16 cellular contexts compared by ENCODE assay signal in the genomic region with DNA sequence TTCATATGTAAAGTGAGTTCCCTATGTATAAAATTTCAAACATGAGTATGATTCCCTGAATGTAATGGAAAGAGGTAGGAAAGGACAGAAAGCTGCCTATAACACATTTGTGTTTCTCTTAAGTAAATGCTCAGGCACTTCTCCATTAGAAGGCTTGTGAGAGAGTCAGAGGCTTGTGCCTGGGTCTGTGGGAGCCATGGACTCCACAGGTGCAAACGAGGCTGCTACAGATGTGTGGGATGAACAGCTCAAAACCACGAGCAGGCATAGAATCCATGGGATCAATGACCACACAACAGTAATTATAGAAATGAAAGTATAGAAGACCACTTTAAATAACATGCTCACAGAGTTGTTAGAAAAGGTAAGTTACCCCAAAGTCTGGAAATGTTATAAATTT.
DNase-seq lines count a peak whose midpoint lies in the region; ATAC-seq and TF ChIP-seq lines count a peak whose summit lies in the region.
"Had no signal": no experiment of that assay in that cellular context is flagged by ENCODE, and none has a peak within 500 bp of the region (broad histone marks: within the 10 kb centered on the region; RNA-seq: fewer than 3 reads in every experiment).

No MANE protein-coding gene starts in this region.

- DNase-seq in CD4-positive, alpha-beta T cell = no peak
- DNase-seq in DND-41 (peak; percentile 48), T-helper 17 cell (no peak), LoVo (ENCODE audit: low spot score) (no peak), globus pallidus (ENCODE audit: low spot score) (no peak), NCI-H1694 (lab: John Stamatoyannopoulos, UW) (no peak)
- no peak for DNase-seq in naive thymus-derived CD4-positive, alpha-beta T cell
- DNase-seq: DMS153, DMS79 treated with DMSO at 0.1 percent for 48 hours, GDM1, GOT3, H9 had no signal

- no peak overlapping the region for H3K9ac ChIP-seq in DND-41 (ENCODE audit: low read depth, low read length)

- 43 to 89% methylated on average over 2 of the region's 2 CpGs for WGBS in gastroesophageal sphincter (ENCODE audit: low coverage in 1 of 2), 2 donors

- peak overlapping the region; percentile 66 for H3K27ac Mint-ChIP-seq in CD4-positive, alpha-beta T cell
- peak overlapping the region; percentile 72 for H3K27ac Mint-ChIP-seq in T-helper 17 cell
- peak overlapping the region in 5 of 9 donors; percentile 10 to 71 (median 37) for H3K27ac Mint-ChIP-seq in naive thymus-derived CD4-positive, alpha-beta T cell

- intact Hi-C loops in CD4-positive, alpha-beta T cell (cut with DNase I, micrococcal nuclease) = no loop called here
- intact Hi-C loops in naive thymus-derived CD4-positive, alpha-beta T cell (cut with micrococcal nuclease) = loop anchor here in 1 of 2 donors (2.0 kb wide), 1 partner anchor 13 kb away; no protein-coding TSS in a partner anchor

- no peak overlapping the region for H3K27ac ChIP-seq in CD4-positive, alpha-beta T cell (ENCODE audit: low read depth, low read length)
- peak overlapping the region; percentile 13; the same call in 1 of the 2 replicates for H3K27ac ChIP-seq in DND-41 (ENCODE audit: low read length)
- peak overlapping the region; percentile 44 for H3K27ac ChIP-seq in naive thymus-derived CD4-positive, alpha-beta T cell (ENCODE audit: low read depth, low read length)
- H3K27ac ChIP-seq in gastroesophageal sphincter = no peak overlapping the region
- H3K27ac ChIP-seq: A549 had no signal

- H3K9me3 Mint-ChIP-seq in CD4-positive, alpha-beta T cell = no peaks in the 10 kb centered on the region
- H3K9me3 Mint-ChIP-seq in naive thymus-derived CD4-positive, alpha-beta T cell = no peaks in the 10 kb centered on the region
- H3K9me3 Mint-ChIP-seq: CD14-positive monocyte, H9, IgD-negative memory B cell had no signal

- H3K27me3 ChIP-seq in CD4-positive, alpha-beta T cell (ENCODE audit: control insufficient read depth, insufficient read depth, low read length) = no peaks in the 10 kb centered on the region
- H3K27me3 ChIP-seq in DND-41 (ENCODE audit: insufficient read depth, low read length, poor library complexity) (no peaks in the 10 kb centered on the region), gastroesophageal sphincter (no peaks in the 10 kb centered on the region)
- H3K27me3 ChIP-seq in naive thymus-derived CD4-positive, alpha-beta T cell (ENCODE audit: control insufficient read depth in 2 of 2, insufficient read depth in 2 of 2, low read length in 2 of 2) = no peaks in the 10 kb centered on the region

- ATAC-seq in CD4-positive, alpha-beta T cell (ENCODE audit: poor library complexity) = no peak
- ATAC-seq in DND-41 (ENCODE audit: insufficient read depth, low read depth) (peak; percentile 80), T-helper 17 cell (no peak), gastroesophageal sphincter (no peak)
- no peak for ATAC-seq in naive thymus-derived CD4-positive, alpha-beta T cell
- ATAC-seq: A549 had no signal

- TF ChIP-seq CTCF in CD4-positive, alpha-beta T cell (IDR thresholded peaks at IDR 0.05) = no peak
- no peak for TF ChIP-seq CTCF in DND-41 (IDR thresholded peaks at IDR 0.05; ENCODE audit: borderline replicate concordance, extremely low read depth, low read length, poor library complexity, severe bottlenecking)
- TF ChIP-seq CTCF in gastroesophageal sphincter (IDR thresholded peaks at IDR 0.05) = no peak

- H2AFZ ChIP-seq in DND-41 (ENCODE audit: low read depth, low read length) = no peak overlapping the region

- H3K36me3 ChIP-seq in DND-41 (ENCODE audit: insufficient read depth, low read length) = peaks cover 17% of the 10 kb centered on the region
- H3K36me3 ChIP-seq in naive thymus-derived CD4-positive, alpha-beta T cell (ENCODE audit: control insufficient read depth in 2 of 3, insufficient read depth in 3 of 3, low read length in 3 of 3) = no peaks in the 10 kb centered on the region
- no peaks in the 10 kb centered on the region for H3K36me3 ChIP-seq in gastroesophageal sphincter

- H3K4me1 ChIP-seq in DND-41 (ENCODE audit: insufficient read depth, low read length) (peaks cover 24% of the 10 kb centered on the region), gastroesophageal sphincter (peaks cover 0 to 35% (median 0%) of the 10 kb centered on the region in 3 donors)
- peaks cover 10 to 21% of the 10 kb centered on the region in 2 donors for H3K4me1 ChIP-seq in naive thymus-derived CD4-positive, alpha-beta T cell (ENCODE audit: control insufficient read depth in 2 of 2, insufficient read depth in 2 of 2, low read length in 2 of 2)
- H3K4me1 ChIP-seq: A549 had no signal

- no peak for TF ChIP-seq EP300 in gastroesophageal sphincter (IDR thresholded peaks at IDR 0.05)

- no peak overlapping the region for H3K4me3 Mint-ChIP-seq in CD4-positive, alpha-beta T cell
- H3K4me3 Mint-ChIP-seq in T-helper 17 cell = no peak overlapping the region
- H3K4me3 Mint-ChIP-seq in naive thymus-derived CD4-positive, alpha-beta T cell = peak overlapping the region in 2 of 10 donors; percentile 32
- H3K4me3 Mint-ChIP-seq: CD14-positive monocyte, H9 had no signal

- H3K79me2 ChIP-seq in DND-41 (ENCODE audit: insufficient read depth, low read length) = peaks cover 91% of the 10 kb centered on the region

- no peaks in the 10 kb centered on the region for H3K9me3 ChIP-seq in CD4-positive, alpha-beta T cell (ENCODE audit: control insufficient read depth, low read length)
- H3K9me3 ChIP-seq in DND-41 (ENCODE audit: insufficient read depth, low read length, severe bottlenecking) (no peaks in the 10 kb centered on the region), T-helper 17 cell (ENCODE audit: control insufficient read depth, low read length, poor library complexity, severe bottlenecking) (no peaks in the 10 kb centered on the region), gastroesophageal sphincter (no peaks in the 10 kb centered on the region)
- H3K9me3 ChIP-seq in naive thymus-derived CD4-positive, alpha-beta T cell (ENCODE audit: control insufficient read depth in 2 of 3, low read length in 3 of 3) = no peaks in the 10 kb centered on the region
- H3K9me3 ChIP-seq: A549 had no signal

- no peak overlapping the region for H3K4me2 ChIP-seq in DND-41 (ENCODE audit: insufficient read depth, low read length)
- H3K4me2 ChIP-seq: A549 had no signal

- H3K4me3 ChIP-seq in DND-41 (ENCODE audit: low read depth in 1 of 2, low read length in 2 of 2) (no peak overlapping the region), gastroesophageal sphincter (no peak overlapping the region)
- H3K4me3 ChIP-seq in naive thymus-derived CD4-positive, alpha-beta T cell (ENCODE audit: low read length) = no peak overlapping the region
- H3K4me3 ChIP-seq: A549 had no signal

- CTCF ChIA-PET in CD4-positive, alpha-beta T cell (lab: Charles Lee) = no interaction called here
- CTCF ChIA-PET in naive thymus-derived CD4-positive, alpha-beta T cell (lab: Charles Lee) = no interaction called here

- peaks cover 81% of the 10 kb centered on the region for H3K4me1 Mint-ChIP-seq in CD4-positive, alpha-beta T cell (ENCODE audit: low read depth)
- H3K4me1 Mint-ChIP-seq in T-helper 17 cell = peaks cover 52% of the 10 kb centered on the region
- peaks cover 36 to 84% (median 82%) of the 10 kb centered on the region in 7 donors for H3K4me1 Mint-ChIP-seq in naive thymus-derived CD4-positive, alpha-beta T cell

- POLR2A ChIA-PET in CD4-positive, alpha-beta T cell (lab: Charles Lee) = no interaction called here
- POLR2A ChIA-PET in naive thymus-derived CD4-positive, alpha-beta T cell (lab: Charles Lee) = no interaction called here

- H4K20me1 ChIP-seq in DND-41 (ENCODE audit: insufficient read depth, low read length) = peaks cover 34% of the 10 kb centered on the region

- no peak for TF ChIP-seq POLR2A in gastroesophageal sphincter (IDR thresholded peaks at IDR 0.05)

- H3K27me3 Mint-ChIP-seq in CD4-positive, alpha-beta T cell = no peaks in the 10 kb centered on the region
- no peaks in the 10 kb centered on the region for H3K27me3 Mint-ChIP-seq in T-helper 17 cell
- H3K27me3 Mint-ChIP-seq in naive thymus-derived CD4-positive, alpha-beta T cell = no peaks in the 10 kb centered on the region
- H3K27me3 Mint-ChIP-seq: IgD-negative memory B cell had no signal

- H3K36me3 Mint-ChIP-seq in CD4-positive, alpha-beta T cell (ENCODE audit: low read depth) = peaks cover 8% of the 10 kb centered on the region
- H3K36me3 Mint-ChIP-seq in T-helper 17 cell (ENCODE audit: low read depth) = peaks cover 6% of the 10 kb centered on the region
- peaks cover 0 to 30% (median 8%) of the 10 kb centered on the region in 5 donors for H3K36me3 Mint-ChIP-seq in naive thymus-derived CD4-positive, alpha-beta T cell

Comparison
In these comparisons a context has a peak if more than half of its experiments do, and no peak if none do; other contexts are left out.
1. H3K27ac ChIP-seq: peak in DND-41 (single experiment) and naive thymus-derived CD4-positive, alpha-beta T cell (single experiment); none in CD4-positive, alpha-beta T cell (single experiment) and gastroesophageal sphincter (0 of 4).
2. Peak in every context shown above with its lines, with median percentiles within 50 percentile points of each other: H3K27ac Mint-ChIP-seq.